22 cellular contexts compared by ENCODE assay signal in genomic region chr10:69078311-69078710, GRCh38. TPM values are rescaled to one million over a fixed set of nuclear protein-coding genes. Genes with fewer than 3 reads are reported as not detected.
"Had no signal": no experiment of that assay in that cellular context is flagged by ENCODE, and none has a peak within 500 bp of the region (broad histone marks: within the 10 kb centered on the region; RNA-seq: fewer than 3 reads in every experiment).

No MANE protein-coding gene starts in this region.

- H3K4me2 ChIP-seq: hepatocyte had no signal

- H3K27ac ChIP-seq: coronary artery, dorsolateral prefrontal cortex, esophagus muscularis mucosa, foreskin keratinocyte, gastroesophageal sphincter, heart left ventricle, hepatocyte, lower lobe of right lung had no signal

- H3K4me1 ChIP-seq: esophagus muscularis mucosa, foreskin keratinocyte, gastroesophageal sphincter, lower lobe of right lung had no signal

- H3K36me3 ChIP-seq: esophagus muscularis mucosa, gastroesophageal sphincter, heart left ventricle, lower lobe of right lung had no signal

- H3K79me2 ChIP-seq: hepatocyte had no signal

- H3K9me3 Mint-ChIP-seq: immature natural killer cell, mesothelial cell of epicardium had no signal

- H3K27ac Mint-ChIP-seq: immature natural killer cell, mesothelial cell of epicardium had no signal

- H3K4me1 Mint-ChIP-seq: mesothelial cell of epicardium had no signal

- DNase-seq: dermis blood vessel endothelial cell; dorsolateral prefrontal cortex; effector CD4-positive, alpha-beta T cell; effector memory CD4-positive, alpha-beta T cell; foreskin keratinocyte; heart left ventricle; hypothalamus; immature natural killer cell; islet precursor cell; kidney; kidney glomerular epithelial cell; left colon; left ventricle myocardium superior; lower lobe of right lung; mesenchymal stem cell; mucosa of descending colon had no signal

- H3K9me3 ChIP-seq: esophagus muscularis mucosa, gastroesophageal sphincter, heart left ventricle, lower lobe of right lung, mucosa of descending colon had no signal

- H3K36me3 Mint-ChIP-seq: immature natural killer cell, mesothelial cell of epicardium had no signal

- H3K27me3 ChIP-seq: dorsolateral prefrontal cortex, esophagus muscularis mucosa, foreskin keratinocyte, gastroesophageal sphincter, heart left ventricle, hepatocyte had no signal

- H3K4me3 Mint-ChIP-seq: immature natural killer cell, mesothelial cell of epicardium had no signal

- ATAC-seq: foreskin keratinocyte, gastroesophageal sphincter, heart left ventricle, left colon, left lobe of liver, left ventricle myocardium superior, lower lobe of right lung, mucosa of descending colon had no signal

- H3K4me3 ChIP-seq: coronary artery, dorsolateral prefrontal cortex, esophagus muscularis mucosa, gastroesophageal sphincter, heart left ventricle, hepatocyte, lower lobe of right lung, mucosa of descending colon had no signal

- H2AFZ ChIP-seq: hepatocyte had no signal

RNA-seq across cellular contexts. Expression of gene SRGN, which starts 9.6 kb away (rescaled TPM):
- total RNA-seq: mesothelial cell of epicardium had no signal
